8 cellular contexts compared by ENCODE assay signal in the genomic region with DNA sequence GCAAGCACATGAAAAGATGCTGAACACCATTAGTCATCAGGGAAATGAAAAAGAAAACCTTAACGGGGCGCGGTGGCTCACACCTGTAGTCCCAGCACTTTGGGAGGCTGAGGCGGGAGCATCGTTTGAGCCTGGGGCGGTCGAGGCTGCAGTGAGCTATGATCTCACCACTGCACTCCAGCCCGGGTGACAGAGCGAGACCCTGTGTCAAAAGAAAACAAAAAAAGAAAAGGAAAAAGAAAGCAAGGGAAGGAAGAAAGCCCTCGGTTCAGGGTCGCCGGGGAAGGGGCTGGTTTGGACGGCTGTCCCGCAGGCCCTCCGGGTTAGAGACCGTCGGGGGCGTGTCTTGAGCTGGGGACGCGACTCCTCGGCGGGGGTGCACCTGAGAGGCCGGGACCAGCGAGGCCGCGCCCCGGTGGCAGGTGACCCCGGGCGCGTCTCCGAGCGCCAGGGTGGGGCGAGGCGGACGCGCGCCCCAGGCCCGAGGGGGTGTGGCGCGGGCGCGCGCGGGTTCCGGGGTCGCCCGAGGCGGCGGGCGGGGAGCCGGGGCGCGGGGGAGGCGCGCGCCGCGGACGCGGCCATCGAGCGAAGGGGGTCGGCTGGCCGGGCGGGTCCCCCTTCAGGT. TPM values are rescaled to one million over a fixed set of nuclear protein-coding genes. Genes with fewer than 3 reads are reported as not detected.
A peak's percentile ranks its signal among the peaks of the same experiment; 100 is the strongest.
DNase-seq lines count a peak whose midpoint lies in the region; ATAC-seq, FAIRE-seq and TF ChIP-seq lines count a peak whose summit lies in the region.

No MANE protein-coding gene starts in this region.

- ATAC-seq in HG03442 (IDR thresholded peaks at IDR 0.05; ENCODE audit: unreplicated experiment) (peak; percentile 34), GM12878 (peak; percentile 60), HG02870 (IDR thresholded peaks at IDR 0.05; ENCODE audit: unreplicated experiment) (no peak)

- in situ Hi-C loops in GM12878 (cut with MboI) = no loop called here

- H3K27me3 ChIP-seq in BE2C (no peaks in the 10 kb centered on the region), GM12878 (replicated peaks in 1 of 2; ENCODE audit: control insufficient read depth in 2 of 2, insufficient read depth in 2 of 2, low read length in 1 of 2) (no peaks in the 10 kb centered on the region), keratinocyte (ENCODE audit: control insufficient read depth, extremely low read depth, insufficient read depth, low read length) (no peaks in the 10 kb centered on the region)

- peaks cover 9% of the 10 kb centered on the region for H3K4me1 ChIP-seq in BE2C
- no peaks in the 10 kb centered on the region for H3K4me1 ChIP-seq in GM12878 (ENCODE audit: control insufficient read depth, insufficient read depth, low read length)
- H3K4me1 ChIP-seq in keratinocyte (ENCODE audit: control insufficient read depth, extremely low read depth, insufficient read depth, low read length) = peaks cover 4% of the 10 kb centered on the region

- H2AFZ ChIP-seq in GM12878 (ENCODE audit: control insufficient read depth, low read depth, low read length) (peak overlapping the region; percentile 33), keratinocyte (ENCODE audit: control insufficient read depth, low read length) (no peak overlapping the region)

- SMC1A ChIA-PET in GM12878 (lab: Charles Lee; ENCODE audit: uncharacterized antibody, unreplicated experiment) = interaction anchor here (1.1 kb wide), 1 partner anchor 69 kb away, joined by 3 read pairs; no protein-coding TSS in a partner anchor

- no peak for TF ChIP-seq POLR2A in GM12878 (IDR thresholded peaks at IDR 0.05; ENCODE audit: low read depth, low read length)

- no peak for TF ChIP-seq RAD21 in GM12878 (IDR thresholded peaks at IDR 0.05; ENCODE audit: insufficient read depth, low read depth, low read length)

- RAD21 ChIA-PET in GM12878 (lab: Charles Lee; ENCODE audit: unreplicated experiment) = no interaction called here

- DNase-seq in BE2C (peak; percentile 35), GM19238 (ENCODE audit: insufficient read length, low spot score) (peak; percentile 64), RPMI8226 (peak; percentile 60), GM12878 (ENCODE audit: low read depth, low spot score) (no peak), keratinocyte (ENCODE audit: low read depth, low spot score) (peak; percentile 9)
- DNase-seq in stimulated activated CD4-positive, alpha-beta T cell treated with anti-CD3 and anti-CD28 coated beads, Interleukin-4, amount 100 ng/mL, for 1 hour = peak; percentile 42

- H3K9me1 ChIP-seq in keratinocyte (ENCODE audit: control insufficient read depth, extremely low read depth, insufficient read depth, low read length) = no peaks in the 10 kb centered on the region

- POLR2A ChIA-PET in GM12878 (lab: Charles Lee) = interaction anchor here (0.5 to 1.0 kb wide), 4 partner anchors 19 to 703 kb away, joined by 3 to 4 read pairs (median 3); no protein-coding TSS in a partner anchor

- no peak overlapping the region; the same call in 1 of the 2 replicates for H3K9ac ChIP-seq in GM12878 (ENCODE audit: control insufficient read depth, insufficient read depth, low read length)
- no peak overlapping the region for H3K9ac ChIP-seq in keratinocyte (ENCODE audit: control insufficient read depth, extremely low read depth, insufficient read depth, low read length)

- H3K27ac ChIP-seq in GM12878 (ENCODE audit: control insufficient read depth, insufficient read depth) (peak overlapping the region; percentile 61), keratinocyte (ENCODE audit: control insufficient read depth, insufficient read depth, low read length) (no peak overlapping the region)

- intact Hi-C loops in GM12878 (cut with micrococcal nuclease; ENCODE audit: unreplicated experiment) = no loop called here

- no peaks in the 10 kb centered on the region for H4K20me1 ChIP-seq in GM12878 (ENCODE audit: control insufficient read depth, insufficient read depth)
- H4K20me1 ChIP-seq in keratinocyte (ENCODE audit: control insufficient read depth, extremely low read depth, insufficient read depth, low read length) = no peaks in the 10 kb centered on the region

- peaks cover 5% of the 10 kb centered on the region; the same call in 1 of the 2 replicates for H3K36me3 ChIP-seq in BE2C
- no peaks in the 10 kb centered on the region for H3K36me3 ChIP-seq in GM12878 (ENCODE audit: control insufficient read depth in 2 of 2, insufficient read depth in 2 of 2, low read length in 1 of 2)
- H3K36me3 ChIP-seq in keratinocyte (ENCODE audit: control insufficient read depth in 2 of 2, extremely low read depth in 1 of 2, insufficient read depth in 2 of 2, low read length in 2 of 2) = peaks cover 0 to 3% of the 10 kb centered on the region in 2 experiments

- no peaks in the 10 kb centered on the region for H3K9me3 ChIP-seq in BE2C
- no peaks in the 10 kb centered on the region; the same call in 2 of the 3 replicates for H3K9me3 ChIP-seq in GM12878 (replicated peaks; ENCODE audit: control insufficient read depth, insufficient read depth, low read length)
- H3K9me3 ChIP-seq in keratinocyte (ENCODE audit: control insufficient read depth, low read depth, low read length) = no peaks in the 10 kb centered on the region

- H3K4me2 ChIP-seq in GM12878 (ENCODE audit: control insufficient read depth, insufficient read depth) (no peak overlapping the region), keratinocyte (ENCODE audit: control insufficient read depth, extremely low read depth, insufficient read depth, low read depth, low read length) (peak overlapping the region; percentile 32)

- CTCF ChIA-PET in GM12878 (lab: Yijun Ruan, JAX) = interaction anchor here (0.6 kb wide), 1 partner anchor 84 kb away, joined by 3 read pairs; no protein-coding TSS in a partner anchor

- H3K4me3 ChIP-seq in BE2C (ENCODE audit: low read depth, low read length) = peak overlapping the region; percentile 43
- H3K4me3 ChIP-seq in GM12878 = peak overlapping the region; percentile 50
- H3K4me3 ChIP-seq in keratinocyte (ENCODE audit: control insufficient read depth in 2 of 3, extremely low read depth in 1 of 3, insufficient read depth in 2 of 3, low read depth in 1 of 3, low read length in 3 of 3) = peak overlapping the region in 2 of 3 experiments; percentile 19 to 20

- BruUV-seq in GM12878 (replicated peaks; lab: Mats Ljungman, UMichigan) = no TSS peak

- dilution Hi-C loops in keratinocyte (cut with MboI; ENCODE audit: extremely low pct_ligation_motif_present, low sequenced_read_pairs) = no loop called here

- no peak for FAIRE-seq in GM12878 (lab: Jason Lieb, UNC)
- FAIRE-seq in keratinocyte (lab: Jason Lieb, UNC) = no peak

- no peak for TF ChIP-seq CTCF in BE2C (IDR thresholded peaks at IDR 0.05; ENCODE audit: low read depth, low read length)
- TF ChIP-seq CTCF in GM12878 (IDR thresholded peaks at IDR 0.05 in 2 of 3, conservative IDR thresholded peaks at IDR 0.05 in 1 of 3; ENCODE audit: control insufficient read depth in 2 of 3, extremely low read depth in 1 of 3, insufficient read depth in 1 of 3, low read depth in 3 of 3, low read length in 3 of 3) = no peak
- no peak for TF ChIP-seq CTCF in keratinocyte (optimal IDR thresholded peaks at IDR 0.05 in 1 of 3, IDR thresholded peaks at IDR 0.05 in 1 of 3, conservative IDR thresholded peaks at IDR 0.05 in 1 of 3; ENCODE audit: extremely low read depth in 1 of 3, insufficient read depth in 2 of 3, low read length in 3 of 3)

- WGBS in GM12878 (ENCODE audit: insufficient coverage, insufficient replicate concordance, low lambda C conversion rate, missing lambda C conversion rate) = 51% methylated on average over 22 of the region's 65 CpGs

- H3K79me2 ChIP-seq in GM12878 (ENCODE audit: control insufficient read depth, insufficient read depth, low read length) = peaks cover 9% of the 10 kb centered on the region
- H3K79me2 ChIP-seq in keratinocyte (ENCODE audit: control insufficient read depth, insufficient read depth, low read length) = peaks cover 8% of the 10 kb centered on the region

- TF ChIP-seq EP300 in GM12878 (IDR thresholded peaks at IDR 0.05; ENCODE audit: borderline replicate concordance in 1 of 2, control insufficient read depth in 1 of 2, low read depth in 2 of 2, low read length in 2 of 2) = no peak

RNA-seq across cellular contexts. Expression of a gene that starts 0.5 kb away (rescaled TPM):
- 124 TPM for polyA plus RNA-seq in BE2C (2012; ENCODE audit: insufficient read depth, insufficient read length, low read depth)
- total RNA-seq in GM12878 (2013; cell fraction: nucleolus; rRNA removed) = 41.6 and 54.9 TPM in 2 replicates
- total RNA-seq in GM12878 (2014; rRNA removed) (2.7 and 3.6 TPM in 2 replicates), GM12878 (2014; rRNA removed; fragmentation: Illumina TruSeq; extraction: Trizol) (3.3 and 3.7 TPM in 2 replicates), GM12878 (2021) (19.2 and 26.8 TPM in 2 replicates)
- 10.4 TPM for polyA plus RNA-seq in GM12878 (2011; ENCODE audit: low read depth)
- polyA plus RNA-seq in GM12878 (2011; rRNA removed) (3.2 and 11.0 TPM in 2 replicates), GM12878 (2014; fragmentation: Illumina TruSeq; extraction: Trizol) (4.8 and 10.8 TPM in 2 replicates), GM12878 (2014; fragmentation: Nextera tagmentation; extraction: Ambion mirVana) (under 1 TPM; 0.26 to 0.32 TPM), GM12878 (2014; rRNA removed) (14.5 and 20.1 TPM in 2 replicates), GM12878 (2016; fragmentation: Nextera tagmentation; extraction: Ambion mirVana) (1 to 10 TPM; 3.0 to 3.4 TPM), keratinocyte (7.6 to 14.2 TPM (median 13.0 TPM) in 3 replicates)
- polyA plus RNA-seq in GM12878 (2011; cell fraction: cytosol; rRNA removed) = 6.7 and 10.4 TPM in 2 replicates
- polyA plus RNA-seq in GM12878 (2011; cell fraction: nucleus; rRNA removed) = 220 and 271 TPM in 2 replicates
- polyA plus RNA-seq in GM12878 (2012) = 33.0 and 34.0 TPM in 2 replicates
- polyA minus RNA-seq in GM12878 (2011; rRNA and poly(A)+ RNA removed) = 8.2 and 8.3 TPM in 2 replicates
- polyA minus RNA-seq in GM12878 (2011; cell fraction: cytosol; rRNA and poly(A)+ RNA removed) = 3.1 and 5.4 TPM in 2 replicates
- 38.1 and 60.4 TPM in 2 replicates for polyA minus RNA-seq in GM12878 (2011; cell fraction: nucleus; rRNA and poly(A)+ RNA removed)
- polyA plus RNA-seq in keratinocyte (2011; ENCODE audit: low read depth) = 4.0 TPM
- polyA plus RNA-seq in keratinocyte (2011; cell fraction: cytosol; rRNA removed) = 4.0 and 5.3 TPM in 2 replicates
- polyA plus RNA-seq in keratinocyte (2011; cell fraction: nucleus; rRNA removed) = 71.8 and 104 TPM in 2 replicates
- polyA plus RNA-seq in keratinocyte (2012; ENCODE audit: low replicate concordance) = 11.7 and 20.8 TPM in 2 replicates
- polyA minus RNA-seq in keratinocyte = 21.9 to 111 TPM (median 32.0 TPM) in 3 replicates
- polyA minus RNA-seq in keratinocyte (2011; cell fraction: cytosol; rRNA and poly(A)+ RNA removed) = 8.8 TPM
- 47.2 and 62.8 TPM in 2 replicates for polyA minus RNA-seq in keratinocyte (2011; cell fraction: nucleus; rRNA and poly(A)+ RNA removed)

RNA-seq across cellular contexts. Expression of a gene that starts 13.7 kb away (rescaled TPM):
- polyA plus RNA-seq in BE2C (2012; ENCODE audit: insufficient read depth, insufficient read length, low read depth) = 208 TPM
- total RNA-seq in GM12878 (2013; cell fraction: nucleolus; rRNA removed) = 24.0 and 37.5 TPM in 2 replicates
- 25.8 and 32.1 TPM in 2 replicates for total RNA-seq in GM12878 (2014; rRNA removed)
- 37.0 and 39.5 TPM in 2 replicates for total RNA-seq in GM12878 (2014; rRNA removed; fragmentation: Illumina TruSeq; extraction: Trizol)
- 44.3 and 46.7 TPM in 2 replicates for total RNA-seq in GM12878 (2021)
- 36.1 TPM for polyA plus RNA-seq in GM12878 (2011; ENCODE audit: low read depth)
- polyA plus RNA-seq in GM12878 (2011; rRNA removed) = 23.0 and 30.2 TPM in 2 replicates
- polyA plus RNA-seq in GM12878 (2011; cell fraction: cytosol; rRNA removed) = 28.7 and 33.2 TPM in 2 replicates
- 82.3 and 87.7 TPM in 2 replicates for polyA plus RNA-seq in GM12878 (2011; cell fraction: nucleus; rRNA removed)
- polyA plus RNA-seq in GM12878 (2012) = 53.3 and 57.8 TPM in 2 replicates
- 32.9 and 43.9 TPM in 2 replicates for polyA plus RNA-seq in GM12878 (2014; fragmentation: Illumina TruSeq; extraction: Trizol)
- polyA plus RNA-seq in GM12878 (2014; fragmentation: Nextera tagmentation; extraction: Ambion mirVana) = 1 to 10 TPM; 4.2 to 5.4 TPM
- 45.8 and 51.3 TPM in 2 replicates for polyA plus RNA-seq in GM12878 (2014; rRNA removed)
- polyA plus RNA-seq in GM12878 (2016; fragmentation: Nextera tagmentation; extraction: Ambion mirVana) = 10 to 100 TPM; 20.4 to 40.9 TPM
- 24.0 and 28.1 TPM in 2 replicates for polyA minus RNA-seq in GM12878 (2011; rRNA and poly(A)+ RNA removed)
- polyA minus RNA-seq in GM12878 (2011; cell fraction: cytosol; rRNA and poly(A)+ RNA removed) = 9.5 and 11.9 TPM in 2 replicates
- polyA minus RNA-seq in GM12878 (2011; cell fraction: nucleus; rRNA and poly(A)+ RNA removed) = 14.5 and 24.8 TPM in 2 replicates
- 34.0 to 40.0 TPM (median 35.7 TPM) in 3 replicates for polyA plus RNA-seq in keratinocyte
- polyA plus RNA-seq in keratinocyte (2011; ENCODE audit: low read depth) = 51.4 TPM
- polyA plus RNA-seq in keratinocyte (2011; cell fraction: cytosol; rRNA removed) = 25.8 and 41.6 TPM in 2 replicates
- 55.3 and 58.4 TPM in 2 replicates for polyA plus RNA-seq in keratinocyte (2011; cell fraction: nucleus; rRNA removed)
- polyA plus RNA-seq in keratinocyte (2012; ENCODE audit: low replicate concordance) = 44.4 and 54.1 TPM in 2 replicates
- polyA minus RNA-seq in keratinocyte = 20.9 to 32.1 TPM (median 31.1 TPM) in 3 replicates
- 16.1 TPM for polyA minus RNA-seq in keratinocyte (2011; cell fraction: cytosol; rRNA and poly(A)+ RNA removed)
- 13.3 and 15.1 TPM in 2 replicates for polyA minus RNA-seq in keratinocyte (2011; cell fraction: nucleus; rRNA and poly(A)+ RNA removed)

RNA-seq across cellular contexts. Expression of a gene that starts 20.6 kb away (rescaled TPM):
- polyA plus RNA-seq in BE2C (2012; ENCODE audit: insufficient read depth, insufficient read length, low read depth) = 595 TPM
- 91.6 and 109 TPM in 2 replicates for total RNA-seq in GM12878 (2013; cell fraction: nucleolus; rRNA removed)
- total RNA-seq in GM12878 (2014; rRNA removed) (46.6 and 59.9 TPM in 2 replicates), GM12878 (2014; rRNA removed; fragmentation: Illumina TruSeq; extraction: Trizol) (22.2 and 22.7 TPM in 2 replicates), GM12878 (2021) (57.9 and 61.3 TPM in 2 replicates)
- polyA plus RNA-seq in GM12878 (2011; ENCODE audit: low read depth) = 57.8 TPM
- polyA plus RNA-seq in GM12878 (2011; rRNA removed) (48.1 and 102 TPM in 2 replicates), GM12878 (2014; fragmentation: Illumina TruSeq; extraction: Trizol) (45.1 and 64.1 TPM in 2 replicates), GM12878 (2014; fragmentation: Nextera tagmentation; extraction: Ambion mirVana) (1 to 10 TPM in 1 of 2 experiments, under 1 TPM in 1; 0.92 to 4.3 TPM), GM12878 (2014; rRNA removed) (82.1 and 101 TPM in 2 replicates), GM12878 (2016; fragmentation: Nextera tagmentation; extraction: Ambion mirVana) (10 to 100 TPM; 34.5 to 39.3 TPM), keratinocyte (61.8 to 96.4 TPM (median 75.3 TPM) in 3 replicates)
- polyA plus RNA-seq in GM12878 (2011; cell fraction: cytosol; rRNA removed) = 113 and 125 TPM in 2 replicates
- 509 and 553 TPM in 2 replicates for polyA plus RNA-seq in GM12878 (2011; cell fraction: nucleus; rRNA removed)
- 87.7 and 105 TPM in 2 replicates for polyA plus RNA-seq in GM12878 (2012)
- 45.4 and 61.3 TPM in 2 replicates for polyA minus RNA-seq in GM12878 (2011; rRNA and poly(A)+ RNA removed)
- 28.1 and 28.3 TPM in 2 replicates for polyA minus RNA-seq in GM12878 (2011; cell fraction: cytosol; rRNA and poly(A)+ RNA removed)
- polyA minus RNA-seq in GM12878 (2011; cell fraction: nucleus; rRNA and poly(A)+ RNA removed) = 51.5 and 71.2 TPM in 2 replicates
- polyA plus RNA-seq in keratinocyte (2011; ENCODE audit: low read depth) = 121 TPM
- polyA plus RNA-seq in keratinocyte (2011; cell fraction: cytosol; rRNA removed) = 63.8 and 89.3 TPM in 2 replicates
- polyA plus RNA-seq in keratinocyte (2011; cell fraction: nucleus; rRNA removed) = 208 and 226 TPM in 2 replicates
- 69.4 and 104 TPM in 2 replicates for polyA plus RNA-seq in keratinocyte (2012; ENCODE audit: low replicate concordance)
- polyA minus RNA-seq in keratinocyte = 58.3 to 118 TPM (median 73.8 TPM) in 3 replicates
- polyA minus RNA-seq in keratinocyte (2011; cell fraction: cytosol; rRNA and poly(A)+ RNA removed) = 62.0 TPM
- 40.1 and 44.4 TPM in 2 replicates for polyA minus RNA-seq in keratinocyte (2011; cell fraction: nucleus; rRNA and poly(A)+ RNA removed)

RNA-seq across cellular contexts. Expression of a gene that starts 21.5 kb away (rescaled TPM):
- polyA plus RNA-seq in BE2C (2012; ENCODE audit: insufficient read depth, insufficient read length, low read depth) = 92.5 TPM
- 0.96 TPM in 1 of 2 replicates, not detected in the other for total RNA-seq in GM12878 (2013; cell fraction: nucleolus; rRNA removed)
- total RNA-seq in GM12878 (2014; rRNA removed) (32.0 and 34.6 TPM in 2 replicates), GM12878 (2014; rRNA removed; fragmentation: Illumina TruSeq; extraction: Trizol) (8.9 and 9.5 TPM in 2 replicates), GM12878 (2021) (26.2 and 27.6 TPM in 2 replicates)
- 17.0 TPM for polyA plus RNA-seq in GM12878 (2011; ENCODE audit: low read depth)
- polyA plus RNA-seq in GM12878 (2011; rRNA removed) (6.1 and 11.8 TPM in 2 replicates), GM12878 (2014; fragmentation: Illumina TruSeq; extraction: Trizol) (1.0 and 6.4 TPM in 2 replicates), GM12878 (2014; fragmentation: Nextera tagmentation; extraction: Ambion mirVana) (10 to 100 TPM in 1 of 2 experiments, 1 to 10 TPM in 1; 5.3 to 10.2 TPM), GM12878 (2014; rRNA removed) (28.5 and 31.7 TPM in 2 replicates), GM12878 (2016; fragmentation: Nextera tagmentation; extraction: Ambion mirVana) (10 to 100 TPM; 62.8 to 63.7 TPM), keratinocyte (6.3 to 11.4 TPM (median 9.3 TPM) in 3 replicates)
- 19.7 and 23.9 TPM in 2 replicates for polyA plus RNA-seq in GM12878 (2011; cell fraction: cytosol; rRNA removed)
- polyA plus RNA-seq in GM12878 (2011; cell fraction: nucleus; rRNA removed) = 14.8 and 16.4 TPM in 2 replicates
- polyA plus RNA-seq in GM12878 (2012) = 19.0 and 19.9 TPM in 2 replicates
- 2.2 and 5.6 TPM in 2 replicates for polyA minus RNA-seq in GM12878 (2011; rRNA and poly(A)+ RNA removed)
- 3.4 and 3.5 TPM in 2 replicates for polyA minus RNA-seq in GM12878 (2011; cell fraction: cytosol; rRNA and poly(A)+ RNA removed)
- polyA minus RNA-seq in GM12878 (2011; cell fraction: nucleus; rRNA and poly(A)+ RNA removed) = 1.7 and 2.2 TPM in 2 replicates
- 3.3 TPM for polyA plus RNA-seq in keratinocyte (2011; ENCODE audit: low read depth)
- polyA plus RNA-seq in keratinocyte (2011; cell fraction: cytosol; rRNA removed) = 6.4 and 9.9 TPM in 2 replicates
- polyA plus RNA-seq in keratinocyte (2011; cell fraction: nucleus; rRNA removed) = 2.3 and 2.8 TPM in 2 replicates
- polyA plus RNA-seq in keratinocyte (2012; ENCODE audit: low replicate concordance) = 13.8 and 14.4 TPM in 2 replicates
- 2.7 to 4.3 TPM (median 3.4 TPM) in 3 replicates for polyA minus RNA-seq in keratinocyte
- 14.6 TPM for polyA minus RNA-seq in keratinocyte (2011; cell fraction: cytosol; rRNA and poly(A)+ RNA removed)
- polyA minus RNA-seq in keratinocyte (2011; cell fraction: nucleus; rRNA and poly(A)+ RNA removed) = 1.4 TPM in 2 replicates

RNA-seq across cellular contexts. Expression of a gene that starts 28.8 kb away (rescaled TPM):
- polyA plus RNA-seq in BE2C (2012; ENCODE audit: insufficient read depth, insufficient read length, low read depth) = 119 TPM
- total RNA-seq in GM12878 (2013; cell fraction: nucleolus; rRNA removed) = 9.6 and 12.4 TPM in 2 replicates
- 44.2 and 45.6 TPM in 2 replicates for total RNA-seq in GM12878 (2014; rRNA removed)
- 24.7 and 26.0 TPM in 2 replicates for total RNA-seq in GM12878 (2014; rRNA removed; fragmentation: Illumina TruSeq; extraction: Trizol)
- 34.3 and 38.0 TPM in 2 replicates for total RNA-seq in GM12878 (2021)
- 7.4 TPM for polyA plus RNA-seq in GM12878 (2011; ENCODE audit: low read depth)
- 14.4 and 20.4 TPM in 2 replicates for polyA plus RNA-seq in GM12878 (2011; rRNA removed)
- 34.6 and 48.8 TPM in 2 replicates for polyA plus RNA-seq in GM12878 (2011; cell fraction: cytosol; rRNA removed)
- 30.8 and 32.9 TPM in 2 replicates for polyA plus RNA-seq in GM12878 (2011; cell fraction: nucleus; rRNA removed)
- polyA plus RNA-seq in GM12878 (2012) = 14.7 and 18.8 TPM in 2 replicates
- polyA plus RNA-seq in GM12878 (2014; fragmentation: Illumina TruSeq; extraction: Trizol) = 12.2 and 30.0 TPM in 2 replicates
- polyA plus RNA-seq in GM12878 (2014; fragmentation: Nextera tagmentation; extraction: Ambion mirVana) = 1 to 10 TPM; 4.2 to 7.0 TPM
- 41.1 and 43.1 TPM in 2 replicates for polyA plus RNA-seq in GM12878 (2014; rRNA removed)
- polyA plus RNA-seq in GM12878 (2016; fragmentation: Nextera tagmentation; extraction: Ambion mirVana) = 10 to 100 TPM; 49.8 to 49.9 TPM
- 14.3 and 29.7 TPM in 2 replicates for polyA minus RNA-seq in GM12878 (2011; rRNA and poly(A)+ RNA removed)
- polyA minus RNA-seq in GM12878 (2011; cell fraction: cytosol; rRNA and poly(A)+ RNA removed) = 13.2 and 16.3 TPM in 2 replicates
- 11.8 and 18.9 TPM in 2 replicates for polyA minus RNA-seq in GM12878 (2011; cell fraction: nucleus; rRNA and poly(A)+ RNA removed)
- 15.2 to 26.7 TPM (median 20.4 TPM) in 3 replicates for polyA plus RNA-seq in keratinocyte
- 6.4 TPM for polyA plus RNA-seq in keratinocyte (2011; ENCODE audit: low read depth)
- 17.7 and 25.1 TPM in 2 replicates for polyA plus RNA-seq in keratinocyte (2011; cell fraction: cytosol; rRNA removed)
- polyA plus RNA-seq in keratinocyte (2011; cell fraction: nucleus; rRNA removed) = 10.3 and 13.2 TPM in 2 replicates
- 16.5 and 25.0 TPM in 2 replicates for polyA plus RNA-seq in keratinocyte (2012; ENCODE audit: low replicate concordance)
- 18.1 to 23.2 TPM (median 22.4 TPM) in 3 replicates for polyA minus RNA-seq in keratinocyte
- polyA minus RNA-seq in keratinocyte (2011; cell fraction: cytosol; rRNA and poly(A)+ RNA removed) = 31.3 TPM
- polyA minus RNA-seq in keratinocyte (2011; cell fraction: nucleus; rRNA and poly(A)+ RNA removed) = 8.1 and 10.2 TPM in 2 replicates
